Comparison of ENCODE assay signal across 10 cellular contexts in genomic region chr17:34254146-34254545, GRCh38. TPM values are rescaled to one million over a fixed set of nuclear protein-coding genes. Genes with fewer than 3 reads are reported as not detected.
DNase-seq lines count a peak whose midpoint lies in the region; ATAC-seq and TF ChIP-seq lines count a peak whose summit lies in the region.
"Had no signal": no experiment of that assay in that cellular context is flagged by ENCODE, and none has a peak within 500 bp of the region (broad histone marks: within the 10 kb centered on the region; RNA-seq: fewer than 3 reads in every experiment).

No MANE protein-coding gene starts in this region.

- H3K36me3 ChIP-seq in adrenal gland (replicated peaks in 1 of 2) (no peaks in the 10 kb centered on the region), right atrium auricular region (no peaks in the 10 kb centered on the region), sigmoid colon (no peaks in the 10 kb centered on the region)

- H3K4me3 ChIP-seq in adrenal gland: no peak overlapping the region
- H3K4me3 ChIP-seq in right atrium auricular region: peak overlapping the region in 1 of 2 donors; percentile 51
- peak overlapping the region in 2 of 4 donors; percentile 44 to 50 for H3K4me3 ChIP-seq in sigmoid colon

- no peaks in the 10 kb centered on the region for H3K27me3 ChIP-seq in adrenal gland
- no peaks in the 10 kb centered on the region for H3K27me3 ChIP-seq in right atrium auricular region
- no peaks in the 10 kb centered on the region for H3K27me3 ChIP-seq in sigmoid colon

- ATAC-seq in GM21367 (IDR thresholded peaks at IDR 0.05; ENCODE audit: unreplicated experiment): no peak

- TF ChIP-seq POLR2A in adrenal gland (IDR thresholded peaks at IDR 0.05): no peak
- no peak for TF ChIP-seq POLR2A in sigmoid colon (IDR thresholded peaks at IDR 0.05)

- 39 to 58% (median 51%) methylated on average over 3 of the region's 3 CpGs for whole genome bisulfite sequencing in adrenal gland, 4 donors
- 45 to 58% methylated on average over 3 of the region's 3 CpGs for WGBS in sigmoid colon, 2 donors

- intact Hi-C loops in adrenal gland (cut with DNase I): loop anchor here in 1 of 2 donors (5.0 kb wide), 1 partner anchor 63 kb away; the partner anchor contains the start of gene CCL8
- intact Hi-C loops in sigmoid colon (cut with DNase I): loop anchor here (5.0 kb wide), 1 partner anchor 48 kb away; no protein-coding TSS in a partner anchor

- DNase-seq in EH (ENCODE audit: low read depth): peak; percentile 98
- DNase-seq in adrenal gland: no peak
- no peak for DNase-seq in right atrium auricular region (ENCODE audit: low spot score)
- no peak for DNase-seq in sigmoid colon
- DNase-seq in globus pallidus (ENCODE audit: low spot score): no peak
- DNase-seq in NCI-H345 treated with DMSO at 0.1 percent for 48 hours (lab: John Stamatoyannopoulos, UW; ENCODE audit: unreplicated experiment): no peak
- DNase-seq in activated T-cell treated with anti-CD3 and anti-CD28 coated beads, Interleukin-2, amount 50 U/mL, for 48 hours: no peak
- DNase-seq: activated CD8-positive, alpha-beta memory T cell treated with anti-CD3 and anti-CD28 coated beads for 24 hours; Karpas-422 had no signal

- peak in 1 of 4 donors; percentile 67 for TF ChIP-seq EP300 in sigmoid colon (IDR thresholded peaks at IDR 0.05)

- H3K4me1 ChIP-seq in adrenal gland (replicated peaks in 1 of 2) (peaks cover 61 to 69% of the 10 kb centered on the region in 2 donors), right atrium auricular region (peaks cover 0 to 84% of the 10 kb centered on the region in 2 donors), sigmoid colon (peaks cover 0 to 78% (median 69%) of the 10 kb centered on the region in 4 donors)

- no peak for TF ChIP-seq CTCF in adrenal gland (IDR thresholded peaks at IDR 0.05)
- TF ChIP-seq CTCF in right atrium auricular region (IDR thresholded peaks at IDR 0.05): no peak
- no peak for TF ChIP-seq CTCF in sigmoid colon (IDR thresholded peaks at IDR 0.05)

- H3K9me3 ChIP-seq in adrenal gland (replicated peaks in 1 of 3) (no peaks in the 10 kb centered on the region), right atrium auricular region (no peaks in the 10 kb centered on the region), sigmoid colon (no peaks in the 10 kb centered on the region)

- H3K27ac ChIP-seq in adrenal gland: peak overlapping the region in 4 of 5 donors; percentile 34 to 84 (median 68)
- peak overlapping the region; percentile 73 to 87 for H3K27ac ChIP-seq in right atrium auricular region
- H3K27ac ChIP-seq in sigmoid colon: peak overlapping the region; percentile 80 to 92 (median 84)

RNA-seq across cellular contexts. Expression of gene CCL2, which starts 0.9 kb away (rescaled TPM):
- total RNA-seq in adrenal gland: 100 to 1,000 TPM in 3 of 8 donors, 10 to 100 TPM in 5; 11.4 to 241 (median 72.2) TPM
- polyA plus RNA-seq in adrenal gland: 100 to 1,000 TPM in 2 of 3 donors, 10 to 100 TPM in 1; 64.3 to 330 (median 121) TPM
- total RNA-seq in right atrium auricular region: 100 to 1,000 TPM in 1 of 2 donors, 10 to 100 TPM in 1; 46.3 to 118 TPM
- total RNA-seq in sigmoid colon: 100 to 1,000 TPM in 1 of 4 donors, 10 to 100 TPM in 3; 27.6 to 862 (median 38.6) TPM
- 10 to 100 TPM; 24.3 to 50.5 (median 37.6) TPM for polyA plus RNA-seq in sigmoid colon

RNA-seq across cellular contexts. Expression of gene CCL7, which starts 15.9 kb away (rescaled TPM):
- total RNA-seq in adrenal gland (1 to 10 TPM in 1 of 8 donors, not detected in 7; 2.2 TPM), right atrium auricular region (not detected), sigmoid colon (not detected)
- polyA plus RNA-seq in adrenal gland (under 1 TPM in 2 of 3 donors, not detected in 1; 0.64 to 0.74 TPM), sigmoid colon (under 1 TPM in 1 of 3 donors, not detected in 2; 0.13 TPM)

RNA-seq across cellular contexts. Expression of gene CCL11, which starts 31.4 kb away (rescaled TPM):
- total RNA-seq in adrenal gland (under 1 TPM in 2 of 8 donors, not detected in 6; 0.36 to 0.53 TPM), right atrium auricular region (1 to 10 TPM in 1 of 2 donors, under 1 TPM in 1; 0.75 to 1.6 TPM), sigmoid colon (10 to 100 TPM in 3 of 4 donors, 1 to 10 TPM in 1; 9.9 to 62.6 (median 46.0) TPM)
- polyA plus RNA-seq in adrenal gland (under 1 TPM; 0.24 to 0.88 (median 0.56) TPM), sigmoid colon (10 to 100 TPM in 1 of 3 donors, 1 to 10 TPM in 2; 3.0 to 24.6 (median 5.6) TPM)

Comparison
In these comparisons a context has a peak if more than half of its experiments do, and no peak if none do; other contexts are left out.
1. RNA of gene CCL11, which starts 31.4 kb away (total RNA-seq): 9.9 to 62.6 TPM in sigmoid colon; 0.75 to 1.6 TPM in right atrium auricular region and 0.36 to 0.53 TPM in adrenal gland; every median in the first group is over 4 times any median in the second.
2. Peak in every context shown above with its lines, with median percentiles within 50 percentile points of each other: H3K27ac ChIP-seq.